1 cellular context compared by ENCODE assay signal in genomic region chrX:75156537-75156945, GRCh38.
TF ChIP-seq lines count a peak whose summit lies in the region.

No MANE protein-coding gene starts in this region.

TF ChIP-seq in GM23338, 12 proteins besides CTCF, POLR2A, EP300 and RAD21 (continued from another document):
- TF ChIP-seq, protein P1, sequence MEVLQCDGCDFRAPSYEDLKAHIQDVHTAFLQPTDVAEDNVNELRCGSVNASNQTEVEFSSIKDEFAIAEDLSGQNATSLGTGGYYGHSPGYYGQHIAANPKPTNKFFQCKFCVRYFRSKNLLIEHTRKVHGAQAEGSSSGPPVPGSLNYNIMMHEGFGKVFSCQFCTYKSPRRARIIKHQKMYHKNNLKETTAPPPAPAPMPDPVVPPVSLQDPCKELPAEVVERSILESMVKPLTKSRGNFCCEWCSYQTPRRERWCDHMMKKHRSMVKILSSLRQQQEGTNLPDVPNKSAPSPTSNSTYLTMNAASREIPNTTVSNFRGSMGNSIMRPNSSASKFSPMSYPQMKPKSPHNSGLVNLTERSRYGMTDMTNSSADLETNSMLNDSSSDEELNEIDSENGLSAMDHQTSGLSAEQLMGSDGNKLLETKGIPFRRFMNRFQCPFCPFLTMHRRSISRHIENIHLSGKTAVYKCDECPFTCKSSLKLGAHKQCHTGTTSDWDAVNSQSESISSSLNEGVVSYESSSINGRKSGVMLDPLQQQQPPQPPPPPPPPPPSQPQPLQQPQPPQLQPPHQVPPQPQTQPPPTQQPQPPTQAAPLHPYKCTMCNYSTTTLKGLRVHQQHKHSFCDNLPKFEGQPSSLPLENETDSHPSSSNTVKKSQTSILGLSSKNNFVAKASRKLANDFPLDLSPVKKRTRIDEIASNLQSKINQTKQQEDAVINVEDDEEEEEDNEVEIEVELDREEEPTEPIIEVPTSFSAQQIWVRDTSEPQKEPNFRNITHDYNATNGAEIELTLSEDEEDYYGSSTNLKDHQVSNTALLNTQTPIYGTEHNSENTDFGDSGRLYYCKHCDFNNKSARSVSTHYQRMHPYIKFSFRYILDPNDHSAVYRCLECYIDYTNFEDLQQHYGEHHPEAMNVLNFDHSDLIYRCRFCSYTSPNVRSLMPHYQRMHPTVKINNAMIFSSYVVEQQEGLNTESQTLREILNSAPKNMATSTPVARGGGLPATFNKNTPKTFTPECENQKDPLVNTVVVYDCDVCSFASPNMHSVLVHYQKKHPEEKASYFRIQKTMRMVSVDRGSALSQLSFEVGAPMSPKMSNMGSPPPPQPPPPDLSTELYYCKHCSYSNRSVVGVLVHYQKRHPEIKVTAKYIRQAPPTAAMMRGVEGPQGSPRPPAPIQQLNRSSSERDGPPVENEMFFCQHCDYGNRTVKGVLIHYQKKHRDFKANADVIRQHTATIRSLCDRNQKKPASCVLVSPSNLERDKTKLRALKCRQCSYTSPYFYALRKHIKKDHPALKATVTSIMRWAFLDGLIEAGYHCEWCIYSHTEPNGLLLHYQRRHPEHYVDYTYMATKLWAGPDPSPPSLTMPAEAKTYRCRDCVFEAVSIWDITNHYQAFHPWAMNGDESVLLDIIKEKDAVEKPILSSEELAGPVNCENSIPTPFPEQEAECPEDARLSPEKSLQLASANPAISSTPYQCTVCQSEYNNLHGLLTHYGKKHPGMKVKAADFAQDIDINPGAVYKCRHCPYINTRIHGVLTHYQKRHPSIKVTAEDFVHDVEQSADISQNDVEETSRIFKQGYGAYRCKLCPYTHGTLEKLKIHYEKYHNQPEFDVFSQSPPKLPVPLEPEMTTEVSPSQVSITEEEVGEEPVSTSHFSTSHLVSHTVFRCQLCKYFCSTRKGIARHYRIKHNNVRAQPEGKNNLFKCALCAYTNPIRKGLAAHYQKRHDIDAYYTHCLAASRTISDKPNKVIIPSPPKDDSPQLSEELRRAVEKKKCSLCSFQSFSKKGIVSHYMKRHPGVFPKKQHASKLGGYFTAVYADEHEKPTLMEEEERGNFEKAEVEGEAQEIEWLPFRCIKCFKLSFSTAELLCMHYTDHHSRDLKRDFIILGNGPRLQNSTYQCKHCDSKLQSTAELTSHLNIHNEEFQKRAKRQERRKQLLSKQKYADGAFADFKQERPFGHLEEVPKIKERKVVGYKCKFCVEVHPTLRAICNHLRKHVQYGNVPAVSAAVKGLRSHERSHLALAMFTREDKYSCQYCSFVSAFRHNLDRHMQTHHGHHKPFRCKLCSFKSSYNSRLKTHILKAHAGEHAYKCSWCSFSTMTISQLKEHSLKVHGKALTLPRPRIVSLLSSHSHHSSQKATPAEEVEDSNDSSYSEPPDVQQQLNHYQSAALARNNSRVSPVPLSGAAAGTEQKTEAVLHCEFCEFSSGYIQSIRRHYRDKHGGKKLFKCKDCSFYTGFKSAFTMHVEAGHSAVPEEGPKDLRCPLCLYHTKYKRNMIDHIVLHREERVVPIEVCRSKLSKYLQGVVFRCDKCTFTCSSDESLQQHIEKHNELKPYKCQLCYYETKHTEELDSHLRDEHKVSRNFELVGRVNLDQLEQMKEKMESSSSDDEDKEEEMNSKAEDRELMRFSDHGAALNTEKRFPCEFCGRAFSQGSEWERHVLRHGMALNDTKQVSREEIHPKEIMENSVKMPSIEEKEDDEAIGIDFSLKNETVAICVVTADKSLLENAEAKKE (CRISPR knock-in tag; IDR thresholded peaks at IDR 0.05), result no peak
- TF ChIP-seq CREB1 (CRISPR knock-in tag; IDR thresholded peaks at IDR 0.05; ENCODE audit: low read depth), result no peak
- TF ChIP-seq ZNF331 (CRISPR knock-in tag; IDR thresholded peaks at IDR 0.05; ENCODE audit: low read depth), result no peak
